ENCODE assay signal across 1 cellular context in the genomic region with DNA sequence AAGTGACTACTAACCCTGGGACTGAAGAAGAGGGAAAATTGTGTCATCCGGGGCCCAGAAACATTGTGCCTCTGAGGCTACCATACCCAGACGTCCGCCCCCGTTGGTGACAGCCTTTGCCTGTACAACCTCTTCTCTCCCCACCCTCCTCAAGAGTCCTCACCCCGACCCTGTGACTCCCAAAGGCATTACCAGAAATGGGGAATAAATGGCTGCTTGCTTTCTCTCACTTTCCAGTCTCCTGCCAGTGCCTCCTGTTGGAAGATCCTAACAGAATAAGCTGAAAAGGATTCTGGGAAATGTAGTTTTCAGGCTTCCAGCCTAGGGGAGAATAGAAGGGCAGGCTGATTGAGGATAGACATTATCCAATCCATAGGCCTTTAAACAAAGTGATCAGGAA.
TF ChIP-seq lines count a peak whose summit lies in the region.

No MANE protein-coding gene starts in this region.

TF ChIP-seq in GM23338, 12 proteins besides CTCF, POLR2A, EP300 and RAD21 (continued from another document):
- no peak for TF ChIP-seq JUNB (IDR thresholded peaks at IDR 0.05; ENCODE audit: unreplicated experiment)
- TF ChIP-seq STAT1 (IDR thresholded peaks at IDR 0.05; ENCODE audit: unreplicated experiment) = no peak
- TF ChIP-seq POLR2AphosphoS5 (IDR thresholded peaks at IDR 0.05; ENCODE audit: low read depth) = 0 out of 2 replicates have a peak, but pooled peaks have one; percentile 22
- TF ChIP-seq CREB1 (CRISPR knock-in tag; IDR thresholded peaks at IDR 0.05; ENCODE audit: low read depth) = peak; percentile 14; the same call in 1 of the 2 replicates
TF ChIP-seq in GM23338: peak in this region for 3.
